ENCODE assay signal across 19 cellular contexts in the genomic region with DNA sequence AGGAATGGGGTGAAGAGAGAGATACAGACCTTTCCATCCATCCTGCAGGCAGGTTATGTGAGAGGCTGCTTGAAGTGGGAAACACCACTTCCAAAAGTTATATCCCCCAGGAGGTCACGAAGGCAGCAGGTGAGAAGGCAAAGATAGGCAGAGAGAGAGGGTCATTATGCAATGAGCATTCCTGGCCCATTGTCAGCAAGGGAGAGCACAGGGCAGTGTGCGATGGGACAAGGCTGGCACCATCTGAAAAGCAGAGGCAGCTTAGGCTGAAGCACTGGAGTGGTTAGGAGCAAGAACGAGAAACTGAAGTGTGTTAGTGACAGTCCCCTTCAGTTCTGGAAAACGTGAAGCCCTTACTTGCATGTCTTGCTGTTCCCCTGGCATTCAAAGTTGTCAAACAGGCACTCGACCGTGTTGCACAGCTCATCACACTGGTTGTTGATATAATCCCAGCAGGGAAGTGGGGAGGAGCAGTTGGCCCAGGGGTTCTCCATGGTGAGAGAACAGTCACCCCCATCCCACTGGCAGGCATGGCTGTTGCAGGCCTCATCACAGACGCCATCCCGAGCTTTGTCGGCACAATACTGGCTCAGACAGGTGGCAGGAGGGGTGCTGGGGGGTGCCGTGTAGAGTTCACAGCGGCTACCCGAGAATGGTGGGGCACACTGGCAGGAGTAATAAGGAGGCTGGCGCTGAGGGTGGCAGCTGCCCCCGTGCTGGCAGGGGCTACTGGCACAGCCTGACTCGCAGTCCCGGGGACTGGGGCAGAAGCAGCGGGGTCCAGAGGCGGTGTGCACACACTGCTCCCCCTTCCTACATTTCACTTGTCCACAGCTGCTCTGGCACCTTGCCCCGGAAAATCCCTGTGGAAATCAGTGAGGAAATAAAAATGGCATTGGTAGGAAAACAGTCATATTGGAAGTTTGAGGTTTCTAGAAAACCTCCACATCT. TPM values are rescaled to one million over a fixed set of nuclear protein-coding genes. Genes with fewer than 3 reads are reported as not detected.
DNase-seq lines count a peak whose midpoint lies in the region; ATAC-seq, FAIRE-seq and TF ChIP-seq lines count a peak whose summit lies in the region.
"Had no signal": no experiment of that assay in that cellular context is flagged by ENCODE, and none has a peak within 500 bp of the region (broad histone marks: within the 10 kb centered on the region; RNA-seq: fewer than 3 reads in every experiment).

No MANE protein-coding gene starts in this region.

- H3K36me3 ChIP-seq in kidney (ENCODE audit: control insufficient read depth in 1 of 2, insufficient read depth in 2 of 2, low read length in 2 of 2) (peaks cover 47 to 73% of the 10 kb centered on the region in 2 donors), testis (ENCODE audit: low read depth, missing control alignments) (no peaks in the 10 kb centered on the region)

- H3K4me1 Mint-ChIP-seq in activated naive CD8-positive, alpha-beta T cell treated with anti-CD3 and anti-CD28 coated beads, Interleukin-2, amount 10 ng/mL, durations not matched to agents 7 days and 5 days, result peaks cover 21% of the 10 kb centered on the region
- H3K4me1 Mint-ChIP-seq in activated naive CD8-positive, alpha-beta T cell treated with anti-CD3 and anti-CD28 coated beads for 36 hours, result no peaks in the 10 kb centered on the region
- peaks cover 0 to 2% of the 10 kb centered on the region in 2 donors for H3K4me1 Mint-ChIP-seq in stimulated activated naive B cell treated with anti-CD40 and anti-IgM and Interleukin-4, amounts not matched to agents 10 μg/mL and 1 μg/mL and 100 μg/mL, for 72 hours

- H3K27ac ChIP-seq in kidney (ENCODE audit: low read depth in 2 of 2, low read length in 2 of 2) (no peak overlapping the region), testis (no peak overlapping the region)
- H3K27ac ChIP-seq: A549, C4-2B, RWPE1 had no signal

- H3K4me3 ChIP-seq in kidney (ENCODE audit: low read length in 2 of 2), result no peak overlapping the region
- H3K4me3 ChIP-seq in testis, result no peak overlapping the region
- H3K4me3 ChIP-seq: A549 had no signal

- no peak for FAIRE-seq in kidney (lab: Jason Lieb, UNC)
- FAIRE-seq: A549, GM12892 had no signal

- H3K4me3 Mint-ChIP-seq in activated naive CD8-positive, alpha-beta T cell treated with anti-CD3 and anti-CD28 coated beads, Interleukin-2, amount 10 ng/mL, durations not matched to agents 7 days and 5 days, result no peak overlapping the region
- no peak overlapping the region for H3K4me3 Mint-ChIP-seq in activated naive CD8-positive, alpha-beta T cell treated with anti-CD3 and anti-CD28 coated beads for 36 hours
- no peak overlapping the region for H3K4me3 Mint-ChIP-seq in stimulated activated naive B cell treated with anti-CD40 and anti-IgM and Interleukin-4, amounts not matched to agents 10 μg/mL and 1 μg/mL and 100 μg/mL, for 72 hours

- no peak for DNase-seq in activated naive CD8-positive, alpha-beta T cell treated with anti-CD3 and anti-CD28 coated beads, Interleukin-2, amount 10 ng/mL, durations not matched to agents 7 days and 5 days
- DNase-seq in activated naive CD8-positive, alpha-beta T cell treated with anti-CD3 and anti-CD28 coated beads for 36 hours, result no peak
- peak; percentile 44 for DNase-seq in LHCN-M2 (ENCODE audit: low read depth)
- peak; percentile 50 for DNase-seq in kidney
- DNase-seq in stimulated activated naive B cell treated with anti-CD40 and anti-IgM and Interleukin-4, amounts not matched to agents 10 μg/mL and 1 μg/mL and 100 μg/mL, for 72 hours, result no peak
- no peak for DNase-seq in NCI-H2081 treated with DMSO at 0.1 percent for 48 hours (lab: John Stamatoyannopoulos, UW)
- no peak for DNase-seq in testis
- DNase-seq: COR-L47, GOT3, KBM-7, NCI-H1694, NCI-H226, NCI-H526, PC-3 had no signal

- intact Hi-C loops in kidney (cut with DNase I) (no loop called here), testis (cut with DNase I; ENCODE audit: low total_unique reads) (no loop called here)

- no peak for ATAC-seq in activated naive CD8-positive, alpha-beta T cell treated with anti-CD3 and anti-CD28 coated beads, Interleukin-2, amount 10 ng/mL, durations not matched to agents 7 days and 5 days (ENCODE audit: low read depth)
- ATAC-seq in stimulated activated naive B cell treated with anti-CD40 and anti-IgM and Interleukin-4, amounts not matched to agents 10 μg/mL and 1 μg/mL and 100 μg/mL, for 72 hours (replicated peaks), result no peak
- no peak for ATAC-seq in GM18498 (IDR thresholded peaks at IDR 0.05; ENCODE audit: unreplicated experiment)
- ATAC-seq: A549, PC-3 had no signal

- no peaks in the 10 kb centered on the region for H3K27me3 Mint-ChIP-seq in activated naive CD8-positive, alpha-beta T cell treated with anti-CD3 and anti-CD28 coated beads, Interleukin-2, amount 10 ng/mL, durations not matched to agents 7 days and 5 days
- no peaks in the 10 kb centered on the region for H3K27me3 Mint-ChIP-seq in activated naive CD8-positive, alpha-beta T cell treated with anti-CD3 and anti-CD28 coated beads for 36 hours
- H3K27me3 Mint-ChIP-seq in stimulated activated naive B cell treated with anti-CD40 and anti-IgM and Interleukin-4, amounts not matched to agents 10 μg/mL and 1 μg/mL and 100 μg/mL, for 72 hours, result no peaks in the 10 kb centered on the region

- peaks cover 56% of the 10 kb centered on the region for H3K36me3 Mint-ChIP-seq in activated naive CD8-positive, alpha-beta T cell treated with anti-CD3 and anti-CD28 coated beads, Interleukin-2, amount 10 ng/mL, durations not matched to agents 7 days and 5 days
- H3K36me3 Mint-ChIP-seq in activated naive CD8-positive, alpha-beta T cell treated with anti-CD3 and anti-CD28 coated beads for 36 hours, result peaks cover 22% of the 10 kb centered on the region
- H3K36me3 Mint-ChIP-seq in stimulated activated naive B cell treated with anti-CD40 and anti-IgM and Interleukin-4, amounts not matched to agents 10 μg/mL and 1 μg/mL and 100 μg/mL, for 72 hours, result peaks cover 42 to 54% of the 10 kb centered on the region in 2 donors

- H3K4me1 ChIP-seq in kidney (ENCODE audit: control insufficient read depth in 1 of 2, insufficient read depth in 1 of 2, low read depth in 1 of 2, low read length in 2 of 2) (no peaks in the 10 kb centered on the region), testis (no peaks in the 10 kb centered on the region)
- H3K4me1 ChIP-seq: A549 had no signal

- 84 to 93% methylated on average over 10 to 19 of the region's 19 CpGs for WGBS in testis, 2 donors

- H3K9me3 ChIP-seq in kidney (ENCODE audit: control insufficient read depth in 1 of 2, low read length in 2 of 2) (no peaks in the 10 kb centered on the region), testis (no peaks in the 10 kb centered on the region)
- H3K9me3 ChIP-seq: A549 had no signal

- H3K9me3 Mint-ChIP-seq in activated naive CD8-positive, alpha-beta T cell treated with anti-CD3 and anti-CD28 coated beads, Interleukin-2, amount 10 ng/mL, durations not matched to agents 7 days and 5 days, result no peaks in the 10 kb centered on the region
- H3K9me3 Mint-ChIP-seq in activated naive CD8-positive, alpha-beta T cell treated with anti-CD3 and anti-CD28 coated beads for 36 hours, result no peaks in the 10 kb centered on the region
- H3K9me3 Mint-ChIP-seq in stimulated activated naive B cell treated with anti-CD40 and anti-IgM and Interleukin-4, amounts not matched to agents 10 μg/mL and 1 μg/mL and 100 μg/mL, for 72 hours, result no peaks in the 10 kb centered on the region

- peak overlapping the region; percentile 4 for H3K27ac Mint-ChIP-seq in activated naive CD8-positive, alpha-beta T cell treated with anti-CD3 and anti-CD28 coated beads, Interleukin-2, amount 10 ng/mL, durations not matched to agents 7 days and 5 days
- H3K27ac Mint-ChIP-seq in activated naive CD8-positive, alpha-beta T cell treated with anti-CD3 and anti-CD28 coated beads for 36 hours, result no peak overlapping the region
- H3K27ac Mint-ChIP-seq in stimulated activated naive B cell treated with anti-CD40 and anti-IgM and Interleukin-4, amounts not matched to agents 10 μg/mL and 1 μg/mL and 100 μg/mL, for 72 hours, result peak overlapping the region; percentile 85

- H3K9ac ChIP-seq in kidney (ENCODE audit: low read length in 2 of 2), result no peak overlapping the region

- H3K27me3 ChIP-seq in testis, result no peaks in the 10 kb centered on the region

- TF ChIP-seq CTCF in kidney (IDR thresholded peaks at IDR 0.05; ENCODE audit: borderline replicate concordance, extremely low read depth, insufficient read depth), result no peak
- no peak for TF ChIP-seq CTCF in testis (IDR thresholded peaks at IDR 0.05)

- no peak for TF ChIP-seq POLR2A in testis (IDR thresholded peaks at IDR 0.05)

- POLR2A ChIA-PET in activated naive CD8-positive, alpha-beta T cell treated with anti-CD3 and anti-CD28 coated beads, Interleukin-2, amount 10 ng/mL, durations not matched to agents 7 days and 5 days (lab: Charles Lee), result no interaction called here

RNA-seq across cellular contexts. Expression of gene ADAM30, which starts 28.9 kb away (rescaled TPM):
- not detected for total RNA-seq in activated naive CD8-positive, alpha-beta T cell treated with anti-CD3 and anti-CD28 coated beads, Interleukin-2, amount 10 ng/mL, durations not matched to agents 7 days and 5 days
- total RNA-seq in activated naive CD8-positive, alpha-beta T cell treated with anti-CD3 and anti-CD28 coated beads for 36 hours, result not detected
- total RNA-seq in LHCN-M2 (2014; rRNA removed), result not detected in 2 replicates
- not detected for polyA plus RNA-seq in LHCN-M2 (2012)
- not detected for total RNA-seq in kidney
- not detected for polyA plus RNA-seq in kidney (ENCODE audit: insufficient read depth, low read depth, low replicate concordance)
- 10 to 100 TPM in 1 of 2 donors, 1 to 10 TPM in 1; 9.5 to 13.1 TPM for total RNA-seq in testis
- 52.6 TPM for polyA plus RNA-seq in testis (ENCODE audit: insufficient read depth, low read depth, low replicate concordance)
- total RNA-seq: PC-3 had no signal
- polyA plus RNA-seq: A549 had no signal

Comparison
In these comparisons a context has a peak if more than half of its experiments do, and no peak if none do; other contexts are left out.
1. DNase-seq: peak in LHCN-M2 (single experiment) and kidney (single experiment); none in activated naive CD8-positive, alpha-beta T cell treated with anti-CD3 and anti-CD28 coated beads, Interleukin-2, amount 10 ng/mL, durations not matched to agents 7 days and 5 days (single experiment), activated naive CD8-positive, alpha-beta T cell treated with anti-CD3 and anti-CD28 coated beads for 36 hours (single experiment), stimulated activated naive B cell treated with anti-CD40 and anti-IgM and Interleukin-4, amounts not matched to agents 10 μg/mL and 1 μg/mL and 100 μg/mL, for 72 hours (single experiment), NCI-H2081 treated with DMSO at 0.1 percent for 48 hours (single experiment) and testis (single experiment).
2. RNA of gene ADAM30, which starts 28.9 kb away (total RNA-seq): 9.5 to 13.1 TPM in testis; not detected in activated naive CD8-positive, alpha-beta T cell treated with anti-CD3 and anti-CD28 coated beads, Interleukin-2, amount 10 ng/mL, durations not matched to agents 7 days and 5 days, not detected in activated naive CD8-positive, alpha-beta T cell treated with anti-CD3 and anti-CD28 coated beads for 36 hours, not detected in LHCN-M2 and not detected in kidney (single experiment); every median in the first group is over 10 times any median in the second.